In the genomic region with DNA sequence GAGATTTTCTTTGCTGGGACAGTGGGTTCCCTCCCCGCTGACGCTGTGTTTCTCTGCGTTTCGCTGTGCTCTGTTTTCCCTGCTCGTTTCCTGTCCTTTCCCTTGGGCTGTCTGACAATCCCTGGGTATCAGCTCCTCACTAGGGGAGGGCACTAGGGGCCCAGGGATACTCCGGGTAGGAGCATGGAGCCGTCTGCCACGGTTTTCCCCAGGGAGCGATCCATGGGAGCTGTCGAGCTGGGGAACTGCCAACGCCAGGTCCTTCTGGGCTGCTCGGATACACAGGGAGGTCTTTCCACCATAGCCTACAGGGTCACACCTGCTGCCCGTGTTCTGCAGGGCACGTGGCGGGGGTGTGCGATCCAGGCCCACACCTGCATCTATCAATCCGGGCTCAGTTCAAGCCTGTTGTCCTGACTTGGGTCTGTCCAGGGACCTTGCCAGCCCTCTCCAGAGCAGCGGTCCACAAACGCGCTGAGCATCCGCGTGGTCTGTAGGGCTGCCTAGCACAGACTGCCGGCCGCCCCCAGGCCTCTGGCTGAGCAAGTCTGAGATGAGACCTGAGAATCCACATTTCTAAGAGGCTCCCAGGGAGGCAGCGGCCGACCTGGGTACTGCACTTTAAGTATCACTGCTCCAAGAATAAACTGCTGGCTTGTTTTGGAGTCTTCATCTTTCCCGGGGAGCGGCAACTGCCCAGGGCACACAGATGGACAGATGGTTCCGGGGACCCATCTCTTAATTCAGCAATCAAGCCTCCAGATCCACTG, we compare ENCODE assay signal across 21 cellular contexts.
A peak's percentile ranks its signal among the peaks of the same experiment; 100 is the strongest.
DNase-seq lines count a peak whose midpoint lies in the region; ATAC-seq and TF ChIP-seq lines count a peak whose summit lies in the region.
"Had no signal": no experiment of that assay in that cellular context is flagged by ENCODE, and none has a peak within 500 bp of the region (broad histone marks: within the 10 kb centered on the region; RNA-seq: fewer than 3 reads in every experiment).

No MANE protein-coding gene starts in this region.

- H3K27me3 ChIP-seq in CD4-positive, CD25-positive, alpha-beta regulatory T cell (ENCODE audit: control insufficient read depth, insufficient read depth, low read length): no peaks in the 10 kb centered on the region
- H3K27me3 ChIP-seq in SJCRH30: no peaks in the 10 kb centered on the region
- H3K27me3 ChIP-seq: heart left ventricle, Peyer's patch, testis had no signal

- peaks cover 3% of the 10 kb centered on the region for H3K27me3 Mint-ChIP-seq in CD4-positive, CD25-positive, alpha-beta regulatory T cell
- H3K27me3 Mint-ChIP-seq in neural crest cell (ENCODE audit: low read depth): no peaks in the 10 kb centered on the region

- TF ChIP-seq CTCF in neural crest cell (conservative IDR thresholded peaks at IDR 0.05): no peak

- H3K36me3 Mint-ChIP-seq in CD4-positive, CD25-positive, alpha-beta regulatory T cell: peaks cover 34% of the 10 kb centered on the region
- peaks cover 13% of the 10 kb centered on the region for H3K36me3 Mint-ChIP-seq in neural crest cell (ENCODE audit: low read depth)
- H3K36me3 Mint-ChIP-seq: natural killer cell had no signal

- DNase-seq in CD4-positive, CD25-positive, alpha-beta regulatory T cell: no peak
- DNase-seq in D341Med (ENCODE audit: low spot score) (peak; percentile 91), SJCRH30 (peak; percentile 57 to 65), neural crest cell (ENCODE audit: low read depth, low spot score) (no peak), iPS-NIHi7 (ENCODE audit: extremely low spot score) (no peak), GF-D8 (lab: John Stamatoyannopoulos, UW) (no peak)
- no peak for DNase-seq in stimulated activated CD4-positive, alpha-beta T cell treated with anti-CD3 and anti-CD28 coated beads, Interleukin-4, amount 100 ng/mL, for 1 hour
- DNase-seq: activated CD4-positive, alpha-beta T cell treated with anti-CD3 and anti-CD28 coated beads, Interleukin-2, amount 50 U/mL, for 1 hour; GDM1; HCEC 1CT; heart left ventricle; left cardiac atrium; natural killer cell; NCI-H1417 treated with DMSO at 0.1 percent for 48 hours; NK-92 treated with Interleukin-12 subunit alpha and Interleukin-12 subunit beta, amount 100 ng/mL, for 24 hours; Peyer's patch; posterior cingulate gyrus; testis had no signal

- peaks cover 2 to 52% (median 24%) of the 10 kb centered on the region in 4 donors for H3K4me1 Mint-ChIP-seq in CD4-positive, CD25-positive, alpha-beta regulatory T cell
- no peaks in the 10 kb centered on the region for H3K4me1 Mint-ChIP-seq in neural crest cell
- H3K4me1 Mint-ChIP-seq: mesothelial cell of epicardium had no signal

- peak overlapping the region; percentile 75 to 94 (median 91) for H3K27ac Mint-ChIP-seq in CD4-positive, CD25-positive, alpha-beta regulatory T cell
- H3K27ac Mint-ChIP-seq in neural crest cell (ENCODE audit: unreplicated experiment): peak overlapping the region; percentile 87
- H3K27ac Mint-ChIP-seq: mesothelial cell of epicardium had no signal

- H3K36me3 ChIP-seq in CD4-positive, CD25-positive, alpha-beta regulatory T cell (ENCODE audit: control insufficient read depth, insufficient read depth, low read length): peaks cover 55% of the 10 kb centered on the region
- H3K36me3 ChIP-seq in SJCRH30: no peaks in the 10 kb centered on the region
- H3K36me3 ChIP-seq: Peyer's patch had no signal

- H3K4me1 ChIP-seq in CD4-positive, CD25-positive, alpha-beta regulatory T cell (ENCODE audit: control insufficient read depth, insufficient read depth, low read length, poor library complexity, severe bottlenecking): peaks cover 35% of the 10 kb centered on the region
- H3K4me1 ChIP-seq in SJCRH30: no peaks in the 10 kb centered on the region
- H3K4me1 ChIP-seq: Peyer's patch had no signal

- H3K4me3 ChIP-seq in CD4-positive, CD25-positive, alpha-beta regulatory T cell (ENCODE audit: low read depth, low read length): no peak overlapping the region
- no peak overlapping the region for H3K4me3 ChIP-seq in SJCRH30
- H3K4me3 ChIP-seq: heart left ventricle, Peyer's patch, testis had no signal

- no peaks in the 10 kb centered on the region for H3K9me3 ChIP-seq in CD4-positive, CD25-positive, alpha-beta regulatory T cell (ENCODE audit: control insufficient read depth in 2 of 2, low read length in 2 of 2)
- H3K9me3 ChIP-seq in SJCRH30 (replicated peaks): no peaks in the 10 kb centered on the region
- H3K9me3 ChIP-seq: heart left ventricle, Peyer's patch, testis had no signal

- H3K4me3 Mint-ChIP-seq in CD4-positive, CD25-positive, alpha-beta regulatory T cell: peak overlapping the region in 2 of 4 donors; percentile 32 to 78
- H3K4me3 Mint-ChIP-seq in neural crest cell: no peak overlapping the region
- H3K4me3 Mint-ChIP-seq: mesothelial cell of epicardium, natural killer cell had no signal

- no peak for ATAC-seq in CD4-positive, CD25-positive, alpha-beta regulatory T cell (ENCODE audit: low read depth in 2 of 2)
- ATAC-seq: activated naive CD4-positive, alpha-beta T cell treated with anti-CD3 and anti-CD28 coated beads, Interleukin-2, amount 50 U/mL, for 72 hours; left cardiac atrium; natural killer cell had no signal

- H3K9me3 Mint-ChIP-seq in CD4-positive, CD25-positive, alpha-beta regulatory T cell: peaks cover 0 to 6% (median 0%) of the 10 kb centered on the region in 7 donors
- H3K9me3 Mint-ChIP-seq in neural crest cell: peaks cover 2% of the 10 kb centered on the region
- H3K9me3 Mint-ChIP-seq: activated naive CD4-positive, alpha-beta T cell treated with anti-CD3 and anti-CD28 coated beads, Interleukin-2, amount 50 U/mL, for 72 hours; natural killer cell had no signal

- H3K27ac ChIP-seq in CD4-positive, CD25-positive, alpha-beta regulatory T cell (ENCODE audit: insufficient read depth, low read length, poor library complexity, severe bottlenecking): no peak overlapping the region
- H3K27ac ChIP-seq in SJCRH30: no peak overlapping the region
- H3K27ac ChIP-seq: heart left ventricle, Peyer's patch, VCaP had no signal

Comparison
In these comparisons a context has a peak if more than half of its experiments do, and no peak if none do; other contexts are left out.
1. DNase-seq: peak in D341Med (single experiment) and SJCRH30 (2 of 2); none in CD4-positive, CD25-positive, alpha-beta regulatory T cell (0 of 3), neural crest cell (single experiment), stimulated activated CD4-positive, alpha-beta T cell treated with anti-CD3 and anti-CD28 coated beads, Interleukin-4, amount 100 ng/mL, for 1 hour (single experiment), iPS-NIHi7 (single experiment) and GF-D8 (single experiment).